In genomic region chr7:87316846-87317545, GRCh38 we compare ENCODE assay signal across 10 cellular contexts. TPM values are rescaled to one million over a fixed set of nuclear protein-coding genes. Genes with fewer than 3 reads are reported as not detected.
DNase-seq lines count a peak whose midpoint lies in the region; ATAC-seq and TF ChIP-seq lines count a peak whose summit lies in the region.
"Had no signal": no experiment of that assay in that cellular context is flagged by ENCODE, and none has a peak within 500 bp of the region (broad histone marks: within the 10 kb centered on the region; RNA-seq: fewer than 3 reads in every experiment).

No MANE protein-coding gene starts in this region.

- ATAC-seq in GM18868 (IDR thresholded peaks at IDR 0.05; ENCODE audit: unreplicated experiment) (peak; percentile 22), GM21367 (IDR thresholded peaks at IDR 0.05; ENCODE audit: unreplicated experiment) (no peak)

- no peaks in the 10 kb centered on the region for H3K27me3 ChIP-seq in esophagus (ENCODE audit: control insufficient read depth in 1 of 2, insufficient read depth in 2 of 2, low read length in 2 of 2)
- H3K27me3 ChIP-seq in spleen (replicated peaks in 1 of 7) = no peaks in the 10 kb centered on the region
- H3K27me3 ChIP-seq: neutrophil had no signal

- H3K4me3 ChIP-seq in esophagus (ENCODE audit: low read depth in 1 of 2, low read length in 2 of 2) (no peak overlapping the region), skeletal muscle cell (ENCODE audit: low read depth, low read length) (no peak overlapping the region), spleen (no peak overlapping the region)

- H3K36me3 ChIP-seq in esophagus (ENCODE audit: control insufficient read depth in 2 of 2, insufficient read depth in 2 of 2, low read length in 1 of 2) = no peaks in the 10 kb centered on the region
- H3K36me3 ChIP-seq in spleen = no peaks in the 10 kb centered on the region
- H3K36me3 ChIP-seq: neutrophil had no signal

- H3K4me1 ChIP-seq in esophagus (ENCODE audit: control insufficient read depth in 2 of 2, insufficient read depth in 2 of 2, low read length in 1 of 2) = peaks cover 0 to 4% of the 10 kb centered on the region in 2 donors
- H3K4me1 ChIP-seq in spleen = peaks cover 0 to 10% (median 2%) of the 10 kb centered on the region in 6 donors

- no peak for TF ChIP-seq POLR2A in spleen (IDR thresholded peaks at IDR 0.05)

- H3K9me3 ChIP-seq in esophagus (ENCODE audit: control insufficient read depth in 2 of 2, insufficient read depth in 1 of 2, low read depth in 1 of 2, low read length in 1 of 2) (no peaks in the 10 kb centered on the region), spleen (peaks cover 0 to 8% (median 0%) of the 10 kb centered on the region in 8 donors)
- H3K9me3 ChIP-seq: neutrophil had no signal

- H3K27ac ChIP-seq in esophagus (ENCODE audit: low read depth in 2 of 2, low read length in 1 of 2) (peak overlapping the region; percentile 86 to 89), spleen (no peak overlapping the region)
- H3K27ac ChIP-seq: neutrophil had no signal

- no peak for TF ChIP-seq CTCF in spleen (IDR thresholded peaks at IDR 0.05 in 8 of 11, conservative IDR thresholded peaks at IDR 0.05 in 3 of 11)

- intact Hi-C loops in spleen (cut with DNase I; ENCODE audit: low total_unique reads) = no loop called here

- 20 to 22% methylated on average over 1 of the region's 1 CpG for WGBS in esophagus, 2 donors
- 16 to 28% (median 23%) methylated on average over 1 of the region's 1 CpG for WGBS in spleen, 5 donors

- peak; percentile 7 for DNase-seq in RKO (ENCODE audit: low spot score)
- DNase-seq in skeletal muscle cell (ENCODE audit: low read depth) = peak; percentile 55
- no peak for DNase-seq in spleen
- DNase-seq in stimulated activated CD8-positive, alpha-beta memory T cell treated with anti-CD3 and anti-CD28 coated beads, Interleukin-4, amount 100 ng/mL, for 48 hours = no peak
- DNase-seq in NCI-H2029 (lab: John Stamatoyannopoulos, UW) = no peak
- DNase-seq: activated naive CD8-positive, alpha-beta T cell treated with anti-CD3 and anti-CD28 coated beads, Interleukin-2, amount 10 ng/mL, durations not matched to agents 7 days and 5 days had no signal

RNA-seq across cellular contexts. Expression of gene CROT, which starts 28.5 kb away (rescaled TPM):
- polyA plus RNA-seq in esophagus = 10 to 100 TPM; 14.2 to 20.6 TPM
- total RNA-seq in spleen = 10 to 100 TPM in 6 of 7 donors, 1 to 10 TPM in 1; 6.6 to 21.1 (median 12.5) TPM
- polyA plus RNA-seq in spleen = 1 to 10 TPM; 4.2 to 5.1 (median 4.8) TPM

Comparison
In these comparisons a context has a peak if more than half of its experiments do, and no peak if none do; other contexts are left out.
1. DNase-seq: peak in RKO (single experiment) and skeletal muscle cell (single experiment); none in spleen (single experiment), stimulated activated CD8-positive, alpha-beta memory T cell treated with anti-CD3 and anti-CD28 coated beads, Interleukin-4, amount 100 ng/mL, for 48 hours (single experiment) and NCI-H2029 (single experiment).
2. H3K27ac ChIP-seq: peak in esophagus (2 of 2); none in spleen (0 of 8).